In the genomic region with DNA sequence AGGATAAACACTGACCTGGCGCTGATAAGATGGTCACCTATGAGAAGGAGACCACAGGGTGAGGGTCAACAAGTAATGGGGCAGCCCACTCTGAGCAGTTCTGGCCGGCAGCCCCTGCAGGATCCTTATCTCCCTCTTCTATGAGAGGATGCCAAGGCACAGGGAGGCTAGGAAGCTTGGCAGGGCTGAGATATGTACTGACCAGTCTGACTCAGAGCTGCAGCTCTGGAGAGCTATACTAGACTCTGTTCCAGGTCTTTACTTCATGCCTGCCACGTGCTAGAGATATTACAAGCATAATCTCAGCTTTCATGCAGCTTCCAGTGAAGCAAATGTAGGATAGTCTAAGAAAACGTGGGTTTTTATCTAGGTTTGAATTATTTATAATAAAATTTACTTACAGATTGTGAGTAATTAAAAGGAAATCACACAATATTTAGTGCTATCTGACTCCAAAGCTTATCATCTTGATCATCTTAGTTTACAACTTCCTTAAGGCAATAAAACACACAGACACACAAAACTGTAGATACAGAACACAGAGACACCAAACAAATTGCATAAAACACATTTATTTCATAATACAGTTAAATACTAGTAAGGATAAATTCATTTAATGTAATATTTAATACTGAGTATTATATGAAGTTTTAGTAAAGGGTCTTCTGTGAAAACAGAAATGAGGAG, we compare ENCODE assay signal across 14 cellular contexts. TPM values are rescaled to one million over a fixed set of nuclear protein-coding genes. Genes with fewer than 3 reads are reported as not detected.
DNase-seq lines count a peak whose midpoint lies in the region; ATAC-seq, FAIRE-seq and TF ChIP-seq lines count a peak whose summit lies in the region.
"Had no signal": no experiment of that assay in that cellular context is flagged by ENCODE, and none has a peak within 500 bp of the region (broad histone marks: within the 10 kb centered on the region; RNA-seq: fewer than 3 reads in every experiment).

No MANE protein-coding gene starts in this region.

- FAIRE-seq in pancreas (lab: Jason Lieb, UNC): no peak
- FAIRE-seq: GM12891 had no signal

- peaks cover 13 to 37% (median 25%) of the 10 kb centered on the region in 4 donors for H3K4me1 Mint-ChIP-seq in CD4-positive, alpha-beta memory T cell

- no peak for DNase-seq in CD4-positive, alpha-beta memory T cell
- peak; percentile 62 for DNase-seq in M059J (ENCODE audit: low read depth)
- DNase-seq in fibroblast of mammary gland (ENCODE audit: low read depth): peak; percentile 63
- DNase-seq in pancreas: peak in 1 of 6 donors; percentile 50
- DNase-seq in NCI-H2081 treated with DMSO at 0.1 percent for 48 hours (lab: John Stamatoyannopoulos, UW): no peak
- no peak for DNase-seq in AG08395 (ENCODE audit: low spot score)
- DNase-seq: activated CD4-positive, alpha-beta memory T cell treated with anti-CD3 and anti-CD28 coated beads, Interleukin-2, amount 10 ng/mL, durations not matched to agents 7 days and 5 days; anterior cingulate cortex; foreskin melanocyte; NCI-H510A treated with DMSO at 0.1 percent for 48 hours had no signal

- H3K27me3 ChIP-seq in CD4-positive, alpha-beta memory T cell (ENCODE audit: insufficient read depth, low read length): no peaks in the 10 kb centered on the region
- no peaks in the 10 kb centered on the region for H3K27me3 ChIP-seq in pancreas
- H3K27me3 ChIP-seq: SJSA1 had no signal

- ATAC-seq in pancreas (peak; percentile 79 to 85 (median 80)), HG02571 (IDR thresholded peaks at IDR 0.05; ENCODE audit: unreplicated experiment) (no peak), GM18502 (IDR thresholded peaks at IDR 0.05; ENCODE audit: poor library complexity, unreplicated experiment) (no peak)

- CTCF ChIA-PET in CD4-positive, alpha-beta memory T cell (lab: Charles Lee; ENCODE audit: partially characterized antibody): no interaction called here

- H3K27ac ChIP-seq in CD4-positive, alpha-beta memory T cell (ENCODE audit: low read depth, low read length): no peak overlapping the region
- H3K27ac ChIP-seq in pancreas: no peak overlapping the region
- H3K27ac ChIP-seq: SJSA1 had no signal

- intact Hi-C loops in CD4-positive, alpha-beta memory T cell (cut with micrococcal nuclease): no loop called here
- intact Hi-C loops in pancreas (cut with DNase I): no loop called here

- H3K27me3 Mint-ChIP-seq in CD4-positive, alpha-beta memory T cell: no peaks in the 10 kb centered on the region
- H3K27me3 Mint-ChIP-seq: activated CD4-positive, alpha-beta memory T cell treated with anti-CD3 and anti-CD28 coated beads, Interleukin-2, amount 10 ng/mL, durations not matched to agents 7 days and 5 days had no signal

- no peaks in the 10 kb centered on the region for H3K9me3 ChIP-seq in CD4-positive, alpha-beta memory T cell (ENCODE audit: control insufficient read depth in 1 of 2, low read length in 2 of 2)
- no peaks in the 10 kb centered on the region for H3K9me3 ChIP-seq in pancreas
- H3K9me3 ChIP-seq: SJSA1 had no signal

- H3K27ac Mint-ChIP-seq in CD4-positive, alpha-beta memory T cell: peak overlapping the region in 5 of 7 donors; percentile 68 to 86 (median 85)

- no peak overlapping the region for H3K4me3 Mint-ChIP-seq in CD4-positive, alpha-beta memory T cell
- H3K4me3 Mint-ChIP-seq: activated CD4-positive, alpha-beta memory T cell treated with anti-CD3 and anti-CD28 coated beads, Interleukin-2, amount 10 ng/mL, durations not matched to agents 7 days and 5 days had no signal

- H3K4me1 ChIP-seq in CD4-positive, alpha-beta memory T cell (ENCODE audit: insufficient read depth, low read length): peaks cover 19% of the 10 kb centered on the region
- H3K4me1 ChIP-seq in pancreas: peaks cover 0 to 4% (median 3%) of the 10 kb centered on the region in 3 donors
- H3K4me1 ChIP-seq: SJSA1 had no signal

- H3K9me3 Mint-ChIP-seq in CD4-positive, alpha-beta memory T cell: no peaks in the 10 kb centered on the region
- H3K9me3 Mint-ChIP-seq: activated CD4-positive, alpha-beta memory T cell treated with anti-CD3 and anti-CD28 coated beads, Interleukin-2, amount 10 ng/mL, durations not matched to agents 7 days and 5 days had no signal

- WGBS in pancreas, 2 donors: 51 to 57% methylated on average over 4 of the region's 4 CpGs

- peaks cover 44 to 67% of the 10 kb centered on the region in 2 donors for H3K36me3 Mint-ChIP-seq in CD4-positive, alpha-beta memory T cell

- no peak for TF ChIP-seq CTCF in fibroblast of mammary gland (conservative IDR thresholded peaks at IDR 0.05; ENCODE audit: control insufficient read depth, insufficient read depth, low read depth, low read length)
- no peak for TF ChIP-seq CTCF in pancreas (IDR thresholded peaks at IDR 0.05)

- H3K4me3 ChIP-seq in CD4-positive, alpha-beta memory T cell (ENCODE audit: low read length in 2 of 2): no peak overlapping the region
- H3K4me3 ChIP-seq in fibroblast of mammary gland (ENCODE audit: control insufficient read depth, low read depth, low read length) (no peak overlapping the region), pancreas (no peak overlapping the region)
- H3K4me3 ChIP-seq: SJSA1 had no signal

- POLR2A ChIA-PET in CD4-positive, alpha-beta memory T cell (lab: Charles Lee; ENCODE audit: partially characterized antibody): interaction anchor here (0.6 kb wide), 1 partner anchor 74 kb away, joined by 3 read pairs; no protein-coding TSS in a partner anchor

- peaks cover 58% of the 10 kb centered on the region for H3K36me3 ChIP-seq in CD4-positive, alpha-beta memory T cell (ENCODE audit: insufficient read depth, low read length)
- peaks cover 0 to 22% (median 19%) of the 10 kb centered on the region in 3 donors for H3K36me3 ChIP-seq in pancreas

RNA-seq across cellular contexts. Expression of a gene that starts 32.3 kb away (rescaled TPM):
- 100 to 1,000 TPM; 133 to 149 TPM for total RNA-seq in CD4-positive, alpha-beta memory T cell
- 100 to 1,000 TPM in 1 of 2 donors, 10 to 100 TPM in 1; 83.1 to 104 TPM for polyA plus RNA-seq in CD4-positive, alpha-beta memory T cell
- total RNA-seq in M059J (2014; rRNA removed; shearing (Covaris generic)): 25.5 and 33.7 TPM in 2 replicates
- total RNA-seq in pancreas: 10 to 100 TPM; 24.7 to 38.8 (median 33.6) TPM
- polyA plus RNA-seq in pancreas: 10 to 100 TPM; 16.5 to 21.8 TPM

RNA-seq across cellular contexts. Expression of a gene that starts 35.3 kb away (rescaled TPM):
- total RNA-seq in CD4-positive, alpha-beta memory T cell: 10 to 100 TPM; 99.5 to 99.7 TPM
- 10 to 100 TPM; 66.6 to 67.0 TPM for polyA plus RNA-seq in CD4-positive, alpha-beta memory T cell
- total RNA-seq in M059J (2014; rRNA removed; shearing (Covaris generic)): 156 and 291 TPM in 2 replicates
- 10 to 100 TPM; 14.0 to 29.7 (median 16.7) TPM for total RNA-seq in pancreas
- 10 to 100 TPM; 10.7 to 25.7 TPM for polyA plus RNA-seq in pancreas

Comparison
In these comparisons a context has a peak if more than half of its experiments do, and no peak if none do; other contexts are left out.
1. DNase-seq: peak in M059J (single experiment) and fibroblast of mammary gland (single experiment); none in CD4-positive, alpha-beta memory T cell (0 of 5), NCI-H2081 treated with DMSO at 0.1 percent for 48 hours (single experiment) and AG08395 (single experiment).
2. ATAC-seq: peak in pancreas (4 of 4); none in HG02571 (single experiment) and GM18502 (single experiment).